Comparison of ENCODE assay signal across 8 cellular contexts in genomic region chr17:32135497-32136117, GRCh38. TPM values are rescaled to one million over a fixed set of nuclear protein-coding genes. Genes with fewer than 3 reads are reported as not detected.
DNase-seq lines count a peak whose midpoint lies in the region; ATAC-seq, FAIRE-seq and TF ChIP-seq lines count a peak whose summit lies in the region.
"Not testable (repeated sequence)": the region's sequence is repeated elsewhere in the genome, so short reads cannot be mapped to it uniquely, and the experiment has no call there.

No MANE protein-coding gene starts in this region.

- not testable (repeated sequence) for H3K36me3 ChIP-seq in GM23338 (ENCODE audit: insufficient read depth); OCI-LY7 (ENCODE audit: insufficient read depth, low read length); astrocyte (ENCODE audit: insufficient read depth, low read length); lower lobe of right lung

- not testable (repeated sequence) for H3K4me3 Mint-ChIP-seq in GM23338; activated CD4-positive, alpha-beta memory T cell treated with anti-CD3 and anti-CD28 coated beads for 36 hours; astrocyte (ENCODE audit: unreplicated experiment)

- not testable (repeated sequence) for H3K27me3 ChIP-seq in GM23338 (ENCODE audit: insufficient read depth); astrocyte (ENCODE audit: insufficient read depth, low read length); lower lobe of right lung (ENCODE audit: low read depth)

- H3K79me2 ChIP-seq in GM23338 (replicated peaks; ENCODE audit: insufficient read depth); OCI-LY7 (ENCODE audit: insufficient read depth, low read depth, low read length); astrocyte (ENCODE audit: insufficient read depth, low read length): not testable (repeated sequence)

- not testable (repeated sequence) for H3K9ac ChIP-seq in astrocyte (ENCODE audit: low read length)

- H3F3A ChIP-seq in GM23338 (replicated peaks; ENCODE audit: low read depth): not testable (repeated sequence)

- not testable (repeated sequence) for H3K9me3 ChIP-seq in OCI-LY7 (ENCODE audit: low read length); astrocyte (ENCODE audit: insufficient read depth, low read depth, low read length); lower lobe of right lung

- H2AFZ ChIP-seq in GM23338; OCI-LY7 (ENCODE audit: low read length); astrocyte (ENCODE audit: low read depth, low read length): not testable (repeated sequence)

- intact Hi-C loops in OCI-LY7 (cut with micrococcal nuclease; ENCODE audit: unreplicated experiment); lower lobe of right lung (cut with DNase I): not testable (repeated sequence)
- intact Hi-C loops in activated CD4-positive, alpha-beta memory T cell treated with anti-CD3 and anti-CD28 coated beads for 36 hours (cut with micrococcal nuclease): loop anchor here (5.0 kb wide), 1 partner anchor 233 kb away; the partner anchor contains the start of gene UTP6

- not testable (repeated sequence) for H3K4me3 ChIP-seq in AG09309 (ENCODE audit: control insufficient read depth, low read depth, low read length); GM23338; OCI-LY7 (ENCODE audit: low read depth, low read length, poor library complexity, severe bottlenecking); astrocyte (ENCODE audit: insufficient read depth, low read depth, low read length); lower lobe of right lung

- H4K20me1 ChIP-seq in GM23338 (replicated peaks; ENCODE audit: insufficient read depth); OCI-LY7 (ENCODE audit: insufficient read depth, low read length); astrocyte (ENCODE audit: insufficient read depth, low read length): not testable (repeated sequence)

- CTCF ChIA-PET in OCI-LY7 (lab: Charles Lee; ENCODE audit: unreplicated experiment): not testable (repeated sequence)
- CTCF ChIA-PET in activated CD4-positive, alpha-beta memory T cell treated with anti-CD3 and anti-CD28 coated beads for 36 hours (lab: Charles Lee): interaction anchor here (0.6 to 8.1 kb wide), 7 partner anchors 8 to 128 kb away, joined by 3 to 77 read pairs (median 5); partner anchors contain the start of gene LRRC37B

- peaks cover 21% of the 10 kb centered on the region for H3K36me3 Mint-ChIP-seq in GM23338 (ENCODE audit: low read depth)
- H3K36me3 Mint-ChIP-seq in activated CD4-positive, alpha-beta memory T cell treated with anti-CD3 and anti-CD28 coated beads for 36 hours; astrocyte (ENCODE audit: low read depth, unreplicated experiment): not testable (repeated sequence)

- H3K9me2 ChIP-seq in GM23338 (ENCODE audit: insufficient read depth); OCI-LY7 (ENCODE audit: insufficient read depth, low read length): not testable (repeated sequence)

- not testable (repeated sequence) for BruUV-seq in OCI-LY7 (replicated peaks; lab: Mats Ljungman, UMichigan)

- POLR2A ChIA-PET in OCI-LY7 (lab: Charles Lee): interaction anchor here (0.6 kb wide), 1 partner anchor 26 kb away, joined by 3 read pairs; no protein-coding TSS in a partner anchor
- POLR2A ChIA-PET in activated CD4-positive, alpha-beta memory T cell treated with anti-CD3 and anti-CD28 coated beads for 36 hours (lab: Charles Lee): interaction anchor here (0.6 kb wide), 1 partner anchor 24 kb away, joined by 3 read pairs; no protein-coding TSS in a partner anchor

- not testable (repeated sequence) for H3K27ac ChIP-seq in GM23338 (ENCODE audit: low read depth); OCI-LY7 (ENCODE audit: low read depth, low read length, poor library complexity, severe bottlenecking); astrocyte (ENCODE audit: low read depth, low read length); lower lobe of right lung

- not testable (repeated sequence) for H3K4me1 Mint-ChIP-seq in GM23338; activated CD4-positive, alpha-beta memory T cell treated with anti-CD3 and anti-CD28 coated beads for 36 hours (ENCODE audit: low read depth); astrocyte (ENCODE audit: low read depth, unreplicated experiment)

- H3K27me3 Mint-ChIP-seq in GM23338 (ENCODE audit: insufficient read depth, low read depth, poor library complexity); activated CD4-positive, alpha-beta memory T cell treated with anti-CD3 and anti-CD28 coated beads for 36 hours; astrocyte (ENCODE audit: low read depth, unreplicated experiment): not testable (repeated sequence)

- H3K4me2 ChIP-seq in GM23338; OCI-LY7 (ENCODE audit: low read length); astrocyte (ENCODE audit: low read length): not testable (repeated sequence)

- not testable (repeated sequence) for DNase-seq in AG09309 (ENCODE audit: low read depth); OCI-LY7 (ENCODE audit: low spot score); astrocyte (ENCODE audit: low read depth)
- DNase-seq in GM23338 (ENCODE audit: low spot score): peak; percentile 58
- peak; percentile 65 for DNase-seq in activated CD4-positive, alpha-beta memory T cell treated with anti-CD3 and anti-CD28 coated beads for 36 hours
- peak; percentile 21 for DNase-seq in fibroblast of gingiva (ENCODE audit: low read depth)
- peak; percentile 65 for DNase-seq in lower lobe of right lung
- peak; percentile 29 to 49 for DNase-seq in stimulated activated CD4-positive, alpha-beta T cell treated with anti-CD3 and anti-CD28 coated beads, Interleukin-2, amount 100 ng/mL, for 24 hours

- peak; percentile 19 for TF ChIP-seq CTCF in AG09309 (IDR thresholded peaks at IDR 0.05; ENCODE audit: control insufficient read depth, insufficient read depth, low read depth, low read length, missing control alignments)
- peak; percentile 58 to 64 for TF ChIP-seq CTCF in GM23338 (conservative IDR thresholded peaks at IDR 0.05; ENCODE audit: low read depth in 2 of 2)
- peak; percentile 40 for TF ChIP-seq CTCF in OCI-LY7 (conservative IDR thresholded peaks at IDR 0.05; ENCODE audit: low read length)
- TF ChIP-seq CTCF in astrocyte (IDR thresholded peaks at IDR 0.05; ENCODE audit: insufficient read depth, low read depth, low read length): peak; percentile 3
- TF ChIP-seq CTCF in lower lobe of right lung (IDR thresholded peaks at IDR 0.05): peak; percentile 42

- H3K9me3 Mint-ChIP-seq in GM23338: peaks cover 25% of the 10 kb centered on the region
- not testable (repeated sequence) for H3K9me3 Mint-ChIP-seq in activated CD4-positive, alpha-beta memory T cell treated with anti-CD3 and anti-CD28 coated beads for 36 hours; astrocyte (ENCODE audit: unreplicated experiment)

- H3K27ac Mint-ChIP-seq in GM23338; activated CD4-positive, alpha-beta memory T cell treated with anti-CD3 and anti-CD28 coated beads for 36 hours; astrocyte (ENCODE audit: unreplicated experiment): not testable (repeated sequence)

- not testable (repeated sequence) for FAIRE-seq in astrocyte (lab: Jason Lieb, UNC)

- H3K4me1 ChIP-seq in GM23338 (ENCODE audit: insufficient read depth); OCI-LY7 (ENCODE audit: insufficient read depth, low read length, poor library complexity, severe bottlenecking); astrocyte (ENCODE audit: insufficient read depth, low read length); lower lobe of right lung: not testable (repeated sequence)

- not testable (repeated sequence) for ATAC-seq in GM23338, lower lobe of right lung

TF ChIP-seq in GM23338, 12 proteins besides CTCF, POLR2A, EP300 and RAD21:
- peak; percentile 31; the same call in 1 of the 2 replicates for TF ChIP-seq CREB1 (CRISPR knock-in tag; IDR thresholded peaks at IDR 0.05; ENCODE audit: low read depth)

RNA-seq across cellular contexts. Expression of gene RHOT1, which starts 6.7 kb away (rescaled TPM):
- 51.4 and 53.5 TPM in 2 replicates for total RNA-seq in GM23338 (2014; rRNA removed; shearing (Covaris generic))
- 38.8 and 40.8 TPM in 2 replicates for polyA plus RNA-seq in GM23338 (2016; fragmentation: Nextera tagmentation; extraction: Ambion mirVana)
- 19.4 and 23.9 TPM in 2 replicates for total RNA-seq in OCI-LY7 (2014; rRNA removed; shearing (Covaris generic))
- total RNA-seq in OCI-LY7 (2022): 24.2 and 25.7 TPM in 2 replicates
- 10 to 100 TPM; 22.9 to 24.4 TPM for total RNA-seq in activated CD4-positive, alpha-beta memory T cell treated with anti-CD3 and anti-CD28 coated beads for 36 hours
- 20.1 and 20.9 TPM in 2 replicates for total RNA-seq in astrocyte
- total RNA-seq in lower lobe of right lung: 48.6 TPM

Comparison
In these comparisons a context has a peak if more than half of its experiments do, and no peak if none do; other contexts are left out.
1. CTCF ChIP-seq: peak in every context shown above with its lines; median percentile 61 in GM23338; 42 in lower lobe of right lung; 40 in OCI-LY7; 19 in AG09309; 3 in astrocyte.